8 cellular contexts compared by ENCODE assay signal in the genomic region with DNA sequence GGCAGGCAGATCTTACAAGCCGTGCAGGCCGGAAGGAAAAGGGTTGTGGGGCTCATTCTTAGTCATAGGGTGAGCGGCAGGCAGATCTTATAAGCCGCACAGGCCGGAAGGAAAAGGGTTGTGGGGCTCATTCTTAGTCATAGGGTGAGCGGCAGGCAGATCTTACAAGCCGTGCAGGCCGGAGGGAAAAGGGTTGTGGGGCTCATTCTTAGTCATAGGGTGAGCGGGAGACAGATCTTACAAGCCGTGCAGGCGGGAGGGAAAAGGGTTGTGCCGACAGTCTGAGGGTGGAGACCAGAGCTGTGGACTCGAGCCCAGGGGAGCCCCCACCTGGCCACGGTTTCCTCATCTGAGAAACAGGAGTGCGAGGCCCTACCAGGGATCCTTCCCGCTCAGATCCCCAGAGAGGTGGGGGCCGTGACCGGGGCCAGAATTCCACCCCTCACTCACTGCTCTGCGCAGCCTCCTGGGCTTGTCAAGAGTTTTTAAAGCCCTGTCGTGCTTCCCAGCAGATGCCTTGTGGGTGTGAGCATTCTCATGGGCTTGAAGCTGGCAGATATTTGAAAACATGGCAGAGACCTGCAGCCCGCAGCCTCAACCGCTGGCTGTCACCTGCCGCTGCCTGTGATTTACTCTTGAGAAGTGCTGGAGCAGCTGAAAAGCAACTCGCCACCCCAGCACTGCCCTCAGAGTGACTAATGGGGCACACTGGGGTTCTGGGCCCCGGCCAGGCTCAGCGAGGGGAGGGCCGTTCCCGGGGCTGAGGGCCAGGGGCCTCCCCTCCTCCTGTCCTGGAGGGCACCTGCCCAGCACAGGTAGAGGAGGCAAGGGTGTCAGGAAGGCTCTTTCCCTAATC. TPM values are rescaled to one million over a fixed set of nuclear protein-coding genes. Genes with fewer than 3 reads are reported as not detected.
A peak's percentile ranks its signal among the peaks of the same experiment; 100 is the strongest.
DNase-seq lines count a peak whose midpoint lies in the region; ATAC-seq, FAIRE-seq and TF ChIP-seq lines count a peak whose summit lies in the region.

No MANE protein-coding gene starts in this region.

- H3K27ac Mint-ChIP-seq in activated T-cell treated with anti-CD3 and anti-CD28 coated beads, Interleukin-2, amount 50 U/mL, for 24 hours, result peak overlapping the region; percentile 89
- H3K27ac Mint-ChIP-seq in Caco-2 (ENCODE audit: unreplicated experiment), result no peak overlapping the region

- no peaks in the 10 kb centered on the region for H3K9me3 ChIP-seq in Caco-2

- peak; percentile 100 for FAIRE-seq in GM12892 (lab: Jason Lieb, UNC)

- H3K4me3 Mint-ChIP-seq in activated T-cell treated with anti-CD3 and anti-CD28 coated beads, Interleukin-2, amount 50 U/mL, for 24 hours, result peak overlapping the region; percentile 64
- H3K4me3 Mint-ChIP-seq in Caco-2 (ENCODE audit: unreplicated experiment), result no peak overlapping the region

- no peaks in the 10 kb centered on the region for H3K36me3 Mint-ChIP-seq in activated T-cell treated with anti-CD3 and anti-CD28 coated beads, Interleukin-2, amount 50 U/mL, for 24 hours (ENCODE audit: low read depth)
- H3K36me3 Mint-ChIP-seq in Caco-2 (ENCODE audit: insufficient read depth, unreplicated experiment), result no peaks in the 10 kb centered on the region

- POLR2A ChIA-PET in Caco-2 (lab: Charles Lee), result no interaction called here

- no peak for TF ChIP-seq CTCF in Caco-2 (IDR thresholded peaks at IDR 0.05; ENCODE audit: insufficient read depth in 1 of 2, low read depth in 1 of 2, low read length in 1 of 2, severe bottlenecking in 1 of 2, unreplicated experiment in 1 of 2)

- no peaks in the 10 kb centered on the region for H3K36me3 ChIP-seq in Caco-2 (ENCODE audit: control insufficient read depth, insufficient read depth, low read length)

- no peaks in the 10 kb centered on the region for H3K9me3 Mint-ChIP-seq in activated T-cell treated with anti-CD3 and anti-CD28 coated beads, Interleukin-2, amount 50 U/mL, for 24 hours
- no peaks in the 10 kb centered on the region for H3K9me3 Mint-ChIP-seq in Caco-2 (ENCODE audit: unreplicated experiment)

- DNase-seq in GM12892 (ENCODE audit: insufficient read length), result peak; percentile 95
- DNase-seq in OCI-M1 (lab: John Stamatoyannopoulos, UW), result peak; percentile 9
- DNase-seq in activated T-cell treated with anti-CD3 and anti-CD28 coated beads, Interleukin-2, amount 50 U/mL, for 24 hours, result peak; percentile 80
- peak; percentile 53 for DNase-seq in germinal center (ENCODE audit: low spot score)
- peak; percentile 52 to 70 for DNase-seq in stimulated activated CD4-positive, alpha-beta T cell treated with anti-CD3 and anti-CD28 coated beads, Interleukin-15, amount 100 ng/mL, for 1 hour (ENCODE audit: low read depth in 1 of 2, low spot score in 1 of 2)
- no peak for DNase-seq in Caco-2
- no peak for DNase-seq in NCI-H82 (lab: John Stamatoyannopoulos, UW)

- CTCF ChIA-PET in Caco-2 (lab: Charles Lee), result interaction anchor here (0.7 kb wide), 1 partner anchor 54 kb away, joined by 3 read pairs; no protein-coding TSS in a partner anchor

- TF ChIP-seq POLR2A in GM12892 (IDR thresholded peaks at IDR 0.05; ENCODE audit: low read depth, low read length), result no peak

- H3K4me3 ChIP-seq in Caco-2 (ENCODE audit: low read depth, low read length), result no peak overlapping the region

- H3K4me1 ChIP-seq in Caco-2, result no peaks in the 10 kb centered on the region

- ATAC-seq in HG02870 (IDR thresholded peaks at IDR 0.05; ENCODE audit: unreplicated experiment), result peak; percentile 78

- no TSS peak for BruUV-seq in Caco-2 (replicated peaks; lab: Mats Ljungman, UMichigan)

- intact Hi-C loops in Caco-2 (cut with micrococcal nuclease; ENCODE audit: unreplicated experiment), result no loop called here

- H3K27me3 Mint-ChIP-seq in activated T-cell treated with anti-CD3 and anti-CD28 coated beads, Interleukin-2, amount 50 U/mL, for 24 hours, result no peaks in the 10 kb centered on the region
- H3K27me3 Mint-ChIP-seq in Caco-2 (ENCODE audit: insufficient read depth, unreplicated experiment), result peaks cover 20% of the 10 kb centered on the region

- peaks cover 1% of the 10 kb centered on the region; the same call in 1 of the 2 replicates for H3K27me3 ChIP-seq in Caco-2 (replicated peaks; ENCODE audit: control insufficient read depth, insufficient read depth, low read length)

- H3K4me1 Mint-ChIP-seq in activated T-cell treated with anti-CD3 and anti-CD28 coated beads, Interleukin-2, amount 50 U/mL, for 24 hours (ENCODE audit: low read depth), result peaks cover 57% of the 10 kb centered on the region
- H3K4me1 Mint-ChIP-seq in Caco-2 (ENCODE audit: low read depth, unreplicated experiment), result no peaks in the 10 kb centered on the region

RNA-seq across cellular contexts. Expression of a gene that starts 31.9 kb away (rescaled TPM):
- not detected for polyA plus RNA-seq in GM12892 (2012; ENCODE audit: missing spikeins)
- total RNA-seq in Caco-2 (2022), result 0.14 and 0.16 TPM in 2 replicates

RNA-seq across cellular contexts. Expression of a gene that starts 55.8 kb away (rescaled TPM):
- polyA plus RNA-seq in GM12892 (2012; ENCODE audit: missing spikeins), result 9.6 TPM
- total RNA-seq in Caco-2 (2022), result 40.3 and 43.4 TPM in 2 replicates

Comparison
In these comparisons a context has a peak if more than half of its experiments do, and no peak if none do; other contexts are left out.
1. DNase-seq: peak in GM12892 (single experiment), OCI-M1 (single experiment), activated T-cell treated with anti-CD3 and anti-CD28 coated beads, Interleukin-2, amount 50 U/mL, for 24 hours (single experiment), germinal center (single experiment) and stimulated activated CD4-positive, alpha-beta T cell treated with anti-CD3 and anti-CD28 coated beads, Interleukin-15, amount 100 ng/mL, for 1 hour (2 of 2); none in Caco-2 (0 of 2) and NCI-H82 (single experiment).